11 cellular contexts compared by ENCODE assay signal in the genomic region with DNA sequence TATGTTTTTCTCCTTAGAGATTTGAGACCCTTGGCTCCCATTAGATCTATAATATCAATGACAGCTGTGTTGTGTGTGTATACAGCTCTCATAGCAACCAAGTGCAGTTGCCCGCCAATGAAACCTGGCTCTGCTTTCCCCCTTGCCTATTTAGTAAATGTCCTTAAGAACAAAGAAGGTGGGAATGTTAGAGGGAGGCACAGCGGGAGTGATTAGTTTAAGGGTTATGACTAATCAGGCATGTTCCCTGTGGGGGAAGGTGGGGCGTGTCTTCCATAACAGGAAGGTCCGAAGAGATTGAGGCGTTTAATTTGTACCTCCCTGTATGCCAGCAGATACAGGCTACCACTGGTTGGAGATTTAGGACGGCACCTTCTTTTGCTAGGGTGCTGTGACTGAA.
DNase-seq lines count a peak whose midpoint lies in the region; ATAC-seq and TF ChIP-seq lines count a peak whose summit lies in the region.
"Had no signal": no experiment of that assay in that cellular context is flagged by ENCODE, and none has a peak within 500 bp of the region (broad histone marks: within the 10 kb centered on the region; RNA-seq: fewer than 3 reads in every experiment).

No MANE protein-coding gene starts in this region.

- no peaks in the 10 kb centered on the region for H3K36me3 Mint-ChIP-seq in brain

- H3K36me3 ChIP-seq in ACC112 (ENCODE audit: insufficient read depth, low read length) (no peaks in the 10 kb centered on the region), MG63 (no peaks in the 10 kb centered on the region)
- H3K36me3 ChIP-seq: BLaER1 had no signal

- no peaks in the 10 kb centered on the region for H3K79me2 ChIP-seq in ACC112 (ENCODE audit: control insufficient read depth, insufficient read depth, low read length, unreplicated experiment)

- H3K4me3 ChIP-seq in ACC112 (ENCODE audit: low read depth, low read length) (peak overlapping the region; percentile 46; the same call in 1 of the 2 replicates), MG63 (no peak overlapping the region)
- H3K4me3 ChIP-seq: BLaER1 had no signal

- H3K27ac Mint-ChIP-seq in brain, result peak overlapping the region in 4 of 5 experiments; percentile 44 to 89 (median 77)

- no peak for ATAC-seq in GM18907 (IDR thresholded peaks at IDR 0.05; ENCODE audit: unreplicated experiment)
- ATAC-seq in GM21825 (IDR thresholded peaks at IDR 0.05; ENCODE audit: unreplicated experiment), result no peak
- ATAC-seq in HG02798 (IDR thresholded peaks at IDR 0.05; ENCODE audit: poor library complexity, unreplicated experiment), result no peak

- H3K4me1 Mint-ChIP-seq in brain, result peaks cover 25% of the 10 kb centered on the region

- H3K9me3 Mint-ChIP-seq in brain, result no peaks in the 10 kb centered on the region

- H3K4me3 Mint-ChIP-seq in brain, result peak overlapping the region in 2 of 5 experiments; percentile 8 to 27

- DNase-seq in MG63 (peak; percentile 62), iPS-NIHi11 (ENCODE audit: low spot score) (peak; percentile 47), NCI-H2196 (lab: John Stamatoyannopoulos, UW; ENCODE audit: unreplicated experiment) (no peak)
- DNase-seq: activated T-cell treated with anti-CD3 and anti-CD28 coated beads for 4 hours, SHP77 had no signal

- H3K27ac ChIP-seq in ACC112 (ENCODE audit: low read depth, low read length), result no peak overlapping the region
- H3K27ac ChIP-seq: BLaER1 had no signal

- no peak for TF ChIP-seq CTCF in brain (conservative IDR thresholded peaks at IDR 0.05)

- H3K27me3 ChIP-seq in ACC112 (ENCODE audit: insufficient read depth, low read length), result no peaks in the 10 kb centered on the region
- no peaks in the 10 kb centered on the region for H3K27me3 ChIP-seq in MG63
- H3K27me3 ChIP-seq: BLaER1 had no signal

- H2AFZ ChIP-seq in ACC112 (ENCODE audit: low read length, unreplicated experiment), result no peak overlapping the region

- H3K27me3 Mint-ChIP-seq in brain, result peaks cover 6% of the 10 kb centered on the region

- peaks cover 9% of the 10 kb centered on the region for H3K4me1 ChIP-seq in ACC112 (ENCODE audit: control insufficient read depth, insufficient read depth, low read length, unreplicated experiment)
- H3K4me1 ChIP-seq: BLaER1 had no signal

- H3K9me3 ChIP-seq in MG63, result no peaks in the 10 kb centered on the region
- H3K9me3 ChIP-seq: BLaER1 had no signal
